ENCODE assay signal across 1 cellular context in genomic region chr17:72479113-72479512, GRCh38.
TF ChIP-seq lines count a peak whose summit lies in the region.

No MANE protein-coding gene starts in this region.

TF ChIP-seq in HepG2, 621 proteins besides CTCF, POLR2A, EP300 and RAD21 (continued from another document and continues in another):
- TF ChIP-seq MLX (CRISPR knock-in tag; IDR thresholded peaks at IDR 0.05) (0 out of 2 replicates have a peak, but pooled peaks have one; percentile 12), MAFK (conservative IDR thresholded peaks at IDR 0.05 in 1 of 2, IDR thresholded peaks at IDR 0.05 in 1 of 2; ENCODE audit: low read length in 2 of 2) (peak; percentile 12 to 39; a peak in 2 of 4 replicates), ZNF777 (CRISPR knock-in tag; IDR thresholded peaks at IDR 0.05) (no peak), ZNF414 (CRISPR knock-in tag; IDR thresholded peaks at IDR 0.05) (no peak), ZNF331 (CRISPR knock-in tag; IDR thresholded peaks at IDR 0.05) (0 out of 2 replicates have a peak, but pooled peaks have one; percentile 33), ZMAT5 (CRISPR knock-in tag; IDR thresholded peaks at IDR 0.05; ENCODE audit: borderline replicate concordance, low read depth) (no peak), RXRA (CRISPR knock-in tag; IDR thresholded peaks at IDR 0.05) (0 out of 2 replicates have a peak, but pooled peaks have one; percentile 33), SAP130 (CRISPR knock-in tag; IDR thresholded peaks at IDR 0.05; ENCODE audit: low read depth) (peak; percentile 24; the same call in 1 of the 2 replicates), BATF2 (CRISPR knock-in tag; IDR thresholded peaks at IDR 0.05) (no peak), DR1 (CRISPR knock-in tag; IDR thresholded peaks at IDR 0.05) (no peak), XRCC5 (optimal IDR thresholded peaks at IDR 0.05; ENCODE audit: low read length) (peak; percentile 25), SKIL (CRISPR knock-in tag; IDR thresholded peaks at IDR 0.05; ENCODE audit: borderline replicate concordance) (no peak), ATF2 (CRISPR knock-in tag; IDR thresholded peaks at IDR 0.05) (peak; percentile 45; the same call in 1 of the 2 replicates), HMGXB4 (CRISPR knock-in tag; IDR thresholded peaks at IDR 0.05; ENCODE audit: borderline replicate concordance in 1 of 2, low read depth in 1 of 2) (peak in 1 of 2 experiments; percentile 55; a peak in 1 of 4 replicates), ZBTB7B (CRISPR knock-in tag; IDR thresholded peaks at IDR 0.05) (peak; percentile 75; the same call in 1 of the 2 replicates), JDP2 (CRISPR knock-in tag; IDR thresholded peaks at IDR 0.05; ENCODE audit: borderline replicate concordance) (no peak), SMAD3 (CRISPR knock-in tag; IDR thresholded peaks at IDR 0.05) (peak; percentile 70; the same call in 1 of the 2 replicates), HDAC2 (CRISPR knock-in tag; IDR thresholded peaks at IDR 0.05) (peak; percentile 37; the same call in 1 of the 2 replicates), FOXA3 (CRISPR knock-in tag; IDR thresholded peaks at IDR 0.05) (0 out of 2 replicates have a peak, but pooled peaks have one; percentile 23), FOSL2 (CRISPR knock-in tag; IDR thresholded peaks at IDR 0.05) (peak; percentile 70), ZNF691 (CRISPR knock-in tag; IDR thresholded peaks at IDR 0.05; ENCODE audit: borderline replicate concordance, low read depth) (no peak), NCOA2 (CRISPR knock-in tag; IDR thresholded peaks at IDR 0.05) (peak; percentile 37; the same call in 1 of the 2 replicates), ARID5B (CRISPR knock-in tag; IDR thresholded peaks at IDR 0.05) (peak; percentile 25; the same call in 1 of the 2 replicates), PRDM15 (CRISPR knock-in tag; IDR thresholded peaks at IDR 0.05) (no peak), HBP1 (CRISPR knock-in tag; IDR thresholded peaks at IDR 0.05; ENCODE audit: low read depth) (0 out of 2 replicates have a peak, but pooled peaks have one; percentile 54), ZMYM4 (CRISPR knock-in tag; IDR thresholded peaks at IDR 0.05) (peak; percentile 55; the same call in 1 of the 2 replicates), ZNF652 (CRISPR knock-in tag; IDR thresholded peaks at IDR 0.05; ENCODE audit: borderline replicate concordance, low read depth) (peak; percentile 30; the same call in 1 of the 2 replicates), HMGXB3 (CRISPR knock-in tag; IDR thresholded peaks at IDR 0.05; ENCODE audit: borderline replicate concordance) (no peak), SOX5 (CRISPR knock-in tag; IDR thresholded peaks at IDR 0.05; ENCODE audit: borderline replicate concordance) (peak; percentile 38; the same call in 1 of the 2 replicates), GABPB1 (CRISPR knock-in tag; IDR thresholded peaks at IDR 0.05) (peak; percentile 34; the same call in 1 of the 2 replicates)
